9 cellular contexts compared by ENCODE assay signal in genomic region chr2:43171789-43172188, GRCh38. TPM values are rescaled to one million over a fixed set of nuclear protein-coding genes. Genes with fewer than 3 reads are reported as not detected.
DNase-seq lines count a peak whose midpoint lies in the region; ATAC-seq and TF ChIP-seq lines count a peak whose summit lies in the region.
"Had no signal": no experiment of that assay in that cellular context is flagged by ENCODE, and none has a peak within 500 bp of the region (broad histone marks: within the 10 kb centered on the region; RNA-seq: fewer than 3 reads in every experiment).

No MANE protein-coding gene starts in this region.

- H3K4me3 ChIP-seq in NB4 (ENCODE audit: low read depth, low read length) (no peak overlapping the region), cardiac fibroblast (replicated peaks in 1 of 2; ENCODE audit: low read depth in 2 of 2, low read length in 2 of 2) (no peak overlapping the region)
- H3K4me3 ChIP-seq: uterus had no signal

- H3K27ac Mint-ChIP-seq in Calu3 (ENCODE audit: unreplicated experiment) (no peak overlapping the region), neural crest cell (ENCODE audit: unreplicated experiment) (peak overlapping the region; percentile 43)

- H3K27me3 Mint-ChIP-seq in Calu3 (ENCODE audit: unreplicated experiment) (no peaks in the 10 kb centered on the region), neural crest cell (ENCODE audit: low read depth) (no peaks in the 10 kb centered on the region)

- H3K9me3 Mint-ChIP-seq in Calu3 (ENCODE audit: low read depth, unreplicated experiment) (no peaks in the 10 kb centered on the region), neural crest cell (no peaks in the 10 kb centered on the region)

- H3K4me3 Mint-ChIP-seq in Calu3 (ENCODE audit: low read depth, unreplicated experiment) (no peak overlapping the region), neural crest cell (no peak overlapping the region)

- intact Hi-C loops in Calu3 (cut with micrococcal nuclease; ENCODE audit: unreplicated experiment) = no loop called here

- no peak for TF ChIP-seq POLR2A in NB4 (IDR thresholded peaks at IDR 0.05; ENCODE audit: extremely low read depth, insufficient read length)

- H3K4me1 Mint-ChIP-seq in Calu3 (ENCODE audit: low read depth, unreplicated experiment) (peaks cover 61% of the 10 kb centered on the region), neural crest cell (peaks cover 42% of the 10 kb centered on the region)

- CTCF ChIA-PET in Calu3 (lab: Charles Lee) = no interaction called here

- TF ChIP-seq CTCF in Calu3 (IDR thresholded peaks at IDR 0.05; ENCODE audit: unreplicated experiment) (no peak), NB4 (IDR thresholded peaks at IDR 0.05; ENCODE audit: low read depth, low read length) (no peak), cardiac fibroblast (IDR thresholded peaks at IDR 0.05; ENCODE audit: low read depth, low read length) (no peak), neural crest cell (conservative IDR thresholded peaks at IDR 0.05) (no peak)

- peak; percentile 58 for DNase-seq in Calu3
- peak; percentile 40 for DNase-seq in NB4 (ENCODE audit: low read depth)
- peak; percentile 49 to 67 for DNase-seq in cardiac fibroblast (ENCODE audit: low read depth in 2 of 2)
- DNase-seq in neural crest cell (ENCODE audit: low read depth, low spot score) = no peak
- no peak for DNase-seq in activated gamma-delta T cell (lab: John Stamatoyannopoulos, UW)
- DNase-seq: activated CD4-positive, alpha-beta T cell treated with anti-CD3 and anti-CD28 coated beads for 4 hours had no signal

- H3K36me3 Mint-ChIP-seq in Calu3 (ENCODE audit: insufficient read depth, unreplicated experiment) = peaks cover 23% of the 10 kb centered on the region
- no peaks in the 10 kb centered on the region for H3K36me3 Mint-ChIP-seq in neural crest cell (ENCODE audit: low read depth)

- ATAC-seq in GM19351 (IDR thresholded peaks at IDR 0.05; ENCODE audit: unreplicated experiment) (no peak), HG02870 (IDR thresholded peaks at IDR 0.05; ENCODE audit: unreplicated experiment) (no peak)

- no TSS peak for BruUV-seq in Calu3 (replicated peaks; lab: Mats Ljungman, UMichigan)

RNA-seq across cellular contexts. Expression of gene ZFP36L2, which starts 54.6 kb away (rescaled TPM):
- total RNA-seq in Calu3 (2022) = 90.7 and 120 TPM in 2 replicates
- total RNA-seq in neural crest cell = 39.8 and 39.9 TPM in 2 replicates

Comparison
In these comparisons a context has a peak if more than half of its experiments do, and no peak if none do; other contexts are left out.
1. DNase-seq: peak in Calu3 (single experiment), NB4 (single experiment) and cardiac fibroblast (2 of 2); none in neural crest cell (single experiment) and activated gamma-delta T cell (single experiment).